10 cellular contexts compared by ENCODE assay signal in genomic region chr16:67644038-67644437, GRCh38. TPM values are rescaled to one million over a fixed set of nuclear protein-coding genes. Genes with fewer than 3 reads are reported as not detected.
DNase-seq lines count a peak whose midpoint lies in the region; FAIRE-seq and TF ChIP-seq lines count a peak whose summit lies in the region.
"Had no signal": no experiment of that assay in that cellular context is flagged by ENCODE, and none has a peak within 500 bp of the region (broad histone marks: within the 10 kb centered on the region; RNA-seq: fewer than 3 reads in every experiment).

No MANE protein-coding gene starts in this region.

- H3K36me3 Mint-ChIP-seq in T-helper 1 cell treated with Interleukin-12 subunit alpha and Interleukin-12 subunit beta and Interleukin-4 antibody, amounts not matched to agents 30 μg/mL and 1 μg/mL, for 36 hours (ENCODE audit: low read depth) = peaks cover 8% of the 10 kb centered on the region
- H3K36me3 Mint-ChIP-seq in activated CD4-positive, alpha-beta memory T cell treated with anti-CD3 and anti-CD28 coated beads, Interleukin-2, amount 10 ng/mL, durations not matched to agents 7 days and 5 days (ENCODE audit: low read depth) = peaks cover 22% of the 10 kb centered on the region
- H3K36me3 Mint-ChIP-seq in mesothelial cell of epicardium = peaks cover 7% of the 10 kb centered on the region

- H3K27ac Mint-ChIP-seq in T-helper 1 cell treated with Interleukin-12 subunit alpha and Interleukin-12 subunit beta and Interleukin-4 antibody, amounts not matched to agents 30 μg/mL and 1 μg/mL, for 36 hours = peak overlapping the region; percentile 74
- peak overlapping the region; percentile 63 for H3K27ac Mint-ChIP-seq in activated CD4-positive, alpha-beta memory T cell treated with anti-CD3 and anti-CD28 coated beads, Interleukin-2, amount 10 ng/mL, durations not matched to agents 7 days and 5 days
- H3K27ac Mint-ChIP-seq in mesothelial cell of epicardium = no peak overlapping the region

- peak overlapping the region; percentile 42 for H3K4me3 Mint-ChIP-seq in T-helper 1 cell treated with Interleukin-12 subunit alpha and Interleukin-12 subunit beta and Interleukin-4 antibody, amounts not matched to agents 30 μg/mL and 1 μg/mL, for 36 hours
- H3K4me3 Mint-ChIP-seq in activated CD4-positive, alpha-beta memory T cell treated with anti-CD3 and anti-CD28 coated beads, Interleukin-2, amount 10 ng/mL, durations not matched to agents 7 days and 5 days = peak overlapping the region; percentile 67
- H3K4me3 Mint-ChIP-seq in mesothelial cell of epicardium = peak overlapping the region; percentile 38

- no peak for DNase-seq in T-helper 1 cell
- no peak for DNase-seq in GM18507 (ENCODE audit: extremely low spot score, insufficient read length, low read depth)
- no peak for DNase-seq in activated CD4-positive, alpha-beta memory T cell treated with anti-CD3 and anti-CD28 coated beads, Interleukin-2, amount 10 ng/mL, durations not matched to agents 7 days and 5 days
- no peak for DNase-seq in mesothelial cell of epicardium (ENCODE audit: low spot score in 2 of 2, unreplicated experiment in 2 of 2)
- DNase-seq in DMS 273 (lab: John Stamatoyannopoulos, UW; ENCODE audit: unreplicated experiment) = no peak
- DNase-seq in SHP77 treated with DMSO at 0.1 percent for 48 hours (lab: John Stamatoyannopoulos, UW) = no peak
- no peak for DNase-seq in 8988T
- DNase-seq: MV-4-11 had no signal

- H3K9me3 Mint-ChIP-seq in T-helper 1 cell treated with Interleukin-12 subunit alpha and Interleukin-12 subunit beta and Interleukin-4 antibody, amounts not matched to agents 30 μg/mL and 1 μg/mL, for 36 hours = no peaks in the 10 kb centered on the region
- no peaks in the 10 kb centered on the region for H3K9me3 Mint-ChIP-seq in activated CD4-positive, alpha-beta memory T cell treated with anti-CD3 and anti-CD28 coated beads, Interleukin-2, amount 10 ng/mL, durations not matched to agents 7 days and 5 days
- H3K9me3 Mint-ChIP-seq in mesothelial cell of epicardium = no peaks in the 10 kb centered on the region

- peak; percentile 21 for FAIRE-seq in GM18507 (lab: Jason Lieb, UNC)
- FAIRE-seq: A204.1 had no signal

- CTCF ChIA-PET in activated CD4-positive, alpha-beta memory T cell treated with anti-CD3 and anti-CD28 coated beads, Interleukin-2, amount 10 ng/mL, durations not matched to agents 7 days and 5 days (lab: Charles Lee) = interaction anchor here (0.8 to 8.8 kb wide), 26 partner anchors 12 to 292 kb away, joined by 3 to 140 read pairs (median 8); partner anchors contain the start of genes ACD, ATP6V0D1, C16orf86 and CTCF

- no peaks in the 10 kb centered on the region for H3K27me3 Mint-ChIP-seq in T-helper 1 cell treated with Interleukin-12 subunit alpha and Interleukin-12 subunit beta and Interleukin-4 antibody, amounts not matched to agents 30 μg/mL and 1 μg/mL, for 36 hours (ENCODE audit: low read depth)
- no peaks in the 10 kb centered on the region for H3K27me3 Mint-ChIP-seq in activated CD4-positive, alpha-beta memory T cell treated with anti-CD3 and anti-CD28 coated beads, Interleukin-2, amount 10 ng/mL, durations not matched to agents 7 days and 5 days
- peaks cover 26% of the 10 kb centered on the region for H3K27me3 Mint-ChIP-seq in mesothelial cell of epicardium (ENCODE audit: low read depth)

- TF ChIP-seq CTCF in mesothelial cell of epicardium (IDR thresholded peaks at IDR 0.05; ENCODE audit: unreplicated experiment) = no peak

- POLR2A ChIA-PET in activated CD4-positive, alpha-beta memory T cell treated with anti-CD3 and anti-CD28 coated beads, Interleukin-2, amount 10 ng/mL, durations not matched to agents 7 days and 5 days (lab: Charles Lee) = interaction anchor here (1.1 to 7.8 kb wide), 7 partner anchors 15 to 164 kb away, joined by 3 to 109 read pairs (median 19); partner anchors contain the start of genes ACD, CTCF and PARD6A

- peaks cover 9% of the 10 kb centered on the region for H3K4me1 Mint-ChIP-seq in T-helper 1 cell treated with Interleukin-12 subunit alpha and Interleukin-12 subunit beta and Interleukin-4 antibody, amounts not matched to agents 30 μg/mL and 1 μg/mL, for 36 hours (ENCODE audit: low read depth)
- H3K4me1 Mint-ChIP-seq in activated CD4-positive, alpha-beta memory T cell treated with anti-CD3 and anti-CD28 coated beads, Interleukin-2, amount 10 ng/mL, durations not matched to agents 7 days and 5 days = peaks cover 27% of the 10 kb centered on the region
- no peaks in the 10 kb centered on the region for H3K4me1 Mint-ChIP-seq in mesothelial cell of epicardium

RNA-seq across cellular contexts. Expression of gene CARMIL2, which starts 0.9 kb away (rescaled TPM):
- 100 to 1,000 TPM; 132 to 142 TPM for total RNA-seq in activated CD4-positive, alpha-beta memory T cell treated with anti-CD3 and anti-CD28 coated beads, Interleukin-2, amount 10 ng/mL, durations not matched to agents 7 days and 5 days
- total RNA-seq in mesothelial cell of epicardium = 6.7 to 10.2 TPM (median 8.0 TPM) in 3 replicates

RNA-seq across cellular contexts. Expression of gene ACD, which starts 16.0 kb away (rescaled TPM):
- 10 to 100 TPM; 43.5 to 44.1 TPM for total RNA-seq in activated CD4-positive, alpha-beta memory T cell treated with anti-CD3 and anti-CD28 coated beads, Interleukin-2, amount 10 ng/mL, durations not matched to agents 7 days and 5 days
- 24.5 to 27.9 TPM (median 25.8 TPM) in 3 replicates for total RNA-seq in mesothelial cell of epicardium

RNA-seq across cellular contexts. Expression of gene PARD6A, which starts 16.7 kb away (rescaled TPM):
- total RNA-seq in activated CD4-positive, alpha-beta memory T cell treated with anti-CD3 and anti-CD28 coated beads, Interleukin-2, amount 10 ng/mL, durations not matched to agents 7 days and 5 days = 10 to 100 TPM; 12.2 to 14.0 TPM
- total RNA-seq in mesothelial cell of epicardium = 1.9 to 2.2 TPM (median 1.9 TPM) in 3 replicates

RNA-seq across cellular contexts. Expression of gene ENKD1, which starts 22.5 kb away (rescaled TPM):
- 1 to 10 TPM; 7.4 to 8.1 TPM for total RNA-seq in activated CD4-positive, alpha-beta memory T cell treated with anti-CD3 and anti-CD28 coated beads, Interleukin-2, amount 10 ng/mL, durations not matched to agents 7 days and 5 days
- 11.7 to 13.0 TPM (median 12.8 TPM) in 3 replicates for total RNA-seq in mesothelial cell of epicardium

RNA-seq across cellular contexts. Expression of gene C16orf86, which starts 22.6 kb away (rescaled TPM):
- total RNA-seq in activated CD4-positive, alpha-beta memory T cell treated with anti-CD3 and anti-CD28 coated beads, Interleukin-2, amount 10 ng/mL, durations not matched to agents 7 days and 5 days = 1 to 10 TPM; 2.9 to 4.3 TPM
- total RNA-seq in mesothelial cell of epicardium = 1.2 to 2.0 TPM (median 1.8 TPM) in 3 replicates

Comparison
In these comparisons a context has a peak if more than half of its experiments do, and no peak if none do; other contexts are left out.
1. RNA of gene CARMIL2, which starts 0.9 kb away (total RNA-seq): 132 to 142 TPM in activated CD4-positive, alpha-beta memory T cell treated with anti-CD3 and anti-CD28 coated beads, Interleukin-2, amount 10 ng/mL, durations not matched to agents 7 days and 5 days; 6.7 to 10.2 TPM in mesothelial cell of epicardium; every median in the first group is over 10 times any median in the second.
2. Peak in every context shown above with its lines, with median percentiles within 50 percentile points of each other: H3K4me3 Mint-ChIP-seq.